ENCODE assay signal across 7 cellular contexts in genomic region chr1:39491146-39491921, GRCh38. TPM values are rescaled to one million over a fixed set of nuclear protein-coding genes. Genes with fewer than 3 reads are reported as not detected.
DNase-seq lines count a peak whose midpoint lies in the region; ATAC-seq, FAIRE-seq and TF ChIP-seq lines count a peak whose summit lies in the region.

BMP8A (plus strand) TSS chr1:39491636; CDS start chr1:39491992, 356 bp downstream.

- WGBS in mesodermal cell (ENCODE audit: insufficient coverage in 2 of 2), 2 experiments = 3% methylated on average over 85 to 100 of the region's 112 CpGs

- H3K36me3 ChIP-seq in mesodermal cell (ENCODE audit: control insufficient read depth, insufficient read depth, low read length) = peaks cover 16% of the 10 kb centered on the region

- peaks cover 12% of the 10 kb centered on the region for H3K4me1 Mint-ChIP-seq in dendritic cell treated with granulocyte-macrophage colony-stimulating factor and Interleukin-4, amounts not matched to agents 40 ng/mL and 50 ng/mL, for 4 days (ENCODE audit: low read depth)

- intact Hi-C loops in dendritic cell treated with granulocyte-macrophage colony-stimulating factor and Interleukin-4, amounts not matched to agents 40 ng/mL and 50 ng/mL, for 4 days (cut with micrococcal nuclease) = no loop called here

- DNase-seq in GM12892 (ENCODE audit: insufficient read length) = peak; percentile 95
- DNase-seq in NCI-H2171 (lab: John Stamatoyannopoulos, UW) = peak; percentile 82
- peak; percentile 68 for DNase-seq in activated CD4-positive, alpha-beta T cell treated with anti-CD3 and anti-CD28 coated beads for 48 hours
- peak; percentile 59 for DNase-seq in stimulated activated CD8-positive, alpha-beta memory T cell treated with anti-CD3 and anti-CD28 coated beads, Interleukin-4, amount 100 ng/mL, for 24 hours (ENCODE audit: low read depth)

- H3K36me3 Mint-ChIP-seq in dendritic cell treated with granulocyte-macrophage colony-stimulating factor and Interleukin-4, amounts not matched to agents 40 ng/mL and 50 ng/mL, for 4 days (ENCODE audit: low read depth) = peaks cover 13% of the 10 kb centered on the region

- no peak within 1 kb of the TSS for H3K27ac ChIP-seq in mesodermal cell (ENCODE audit: low read depth, low read length, severe bottlenecking)

- no peaks in the 10 kb centered on the region for H3K9me3 ChIP-seq in mesodermal cell (ENCODE audit: control insufficient read depth, low read length)

- TF ChIP-seq POLR2A in GM12892 (IDR thresholded peaks at IDR 0.05; ENCODE audit: low read depth, low read length) = no peak

- H3K27ac Mint-ChIP-seq in dendritic cell treated with granulocyte-macrophage colony-stimulating factor and Interleukin-4, amounts not matched to agents 40 ng/mL and 50 ng/mL, for 4 days = no peak within 1 kb of the TSS

- H3K4me1 ChIP-seq in mesodermal cell (ENCODE audit: control insufficient read depth, insufficient read depth, low read length, poor library complexity, severe bottlenecking) = no peaks in the 10 kb centered on the region

- peaks cover 47% of the 10 kb centered on the region for H3K27me3 Mint-ChIP-seq in dendritic cell treated with granulocyte-macrophage colony-stimulating factor and Interleukin-4, amounts not matched to agents 40 ng/mL and 50 ng/mL, for 4 days

- peak; percentile 88 for ATAC-seq in HG02759 (IDR thresholded peaks at IDR 0.05; ENCODE audit: unreplicated experiment)

- H3K4me3 ChIP-seq in mesodermal cell (ENCODE audit: extremely low read depth, insufficient read depth, low read length, poor library complexity, severe bottlenecking) = peak within 1 kb of the TSS; percentile 14

- H3K9me3 Mint-ChIP-seq in dendritic cell treated with granulocyte-macrophage colony-stimulating factor and Interleukin-4, amounts not matched to agents 40 ng/mL and 50 ng/mL, for 4 days = no peaks in the 10 kb centered on the region

- FAIRE-seq in GM12892 (lab: Jason Lieb, UNC) = peak; percentile 17

- H3K4me3 Mint-ChIP-seq in dendritic cell treated with granulocyte-macrophage colony-stimulating factor and Interleukin-4, amounts not matched to agents 40 ng/mL and 50 ng/mL, for 4 days = peak within 1 kb of the TSS; percentile 58

RNA-seq across cellular contexts. Expression of gene BMP8A, which starts in this region (rescaled TPM):
- 0.19 TPM for polyA plus RNA-seq in GM12892 (2012; ENCODE audit: missing spikeins)
- polyA plus RNA-seq in mesodermal cell (2013, experiment 1 of 2) = not detected
- polyA plus RNA-seq in mesodermal cell (2013, experiment 2 of 2) = not detected
